In the genomic region with DNA sequence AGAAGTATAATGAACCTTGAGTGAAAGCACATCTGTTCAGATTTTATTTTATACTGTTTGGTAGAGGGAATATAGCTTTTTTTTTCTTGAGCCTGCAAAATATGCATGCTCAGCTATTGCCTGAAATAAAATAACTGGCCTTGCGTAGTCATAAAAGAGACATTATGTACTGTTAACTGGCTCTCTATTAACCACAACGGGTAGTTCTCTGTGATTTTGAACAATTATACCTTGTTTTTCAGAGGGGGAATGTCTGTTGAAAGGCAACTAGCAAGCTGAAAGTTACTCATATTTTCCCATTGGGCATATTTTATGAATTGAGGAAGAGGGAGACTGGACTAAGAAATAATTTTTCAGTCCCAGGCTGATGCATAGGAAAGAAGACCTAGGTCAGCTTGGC, we compare ENCODE assay signal across 34 cellular contexts.
"Had no signal": no experiment of that assay in that cellular context is flagged by ENCODE, and none has a peak within 500 bp of the region (broad histone marks: within the 10 kb centered on the region; RNA-seq: fewer than 3 reads in every experiment).

No MANE protein-coding gene starts in this region.

- H3K4me1 ChIP-seq: adrenal gland, body of pancreas, breast epithelium had no signal

- H3K27ac ChIP-seq: adrenal gland, body of pancreas, brain microvascular endothelial cell, breast epithelium, WERI-Rb-1 had no signal

- ATAC-seq: activated CD4-positive, alpha-beta T cell treated with anti-CD3 and anti-CD28 coated beads for 36 hours; activated CD4-positive, CD25-positive, alpha-beta regulatory T cell treated with anti-CD3 and anti-CD28 coated beads, Interleukin-2, amount 50 U/mL, for 24 hours; activated CD8-positive, alpha-beta memory T cell treated with anti-CD3 and anti-CD28 coated beads, Interleukin-2, amount 10 ng/mL, durations not matched to agents 7 days and 5 days; activated CD8-positive, alpha-beta T cell treated with anti-CD3 and anti-CD28 coated beads, Interleukin-2, amount 10 ng/mL, durations not matched to agents 7 days and 5 days; activated naive CD4-positive, alpha-beta T cell treated with anti-CD3 and anti-CD28 coated beads, Interleukin-2, amount 50 U/mL, for 72 hours; body of pancreas; WTC11 had no signal

- H3K4me3 ChIP-seq: adrenal gland, body of pancreas, breast epithelium had no signal

- FAIRE-seq: astrocyte, colon, TTC549 had no signal

- DNase-seq: activated CD4-positive, alpha-beta memory T cell treated with anti-CD3 and anti-CD28 coated beads, Interleukin-2, amount 10 ng/mL, durations not matched to agents 7 days and 5 days; activated CD4-positive, alpha-beta T cell treated with anti-CD3 and anti-CD28 coated beads for 1 hour; activated CD4-positive, alpha-beta T cell treated with anti-CD3 and anti-CD28 coated beads for 36 hours; activated CD4-positive, alpha-beta T cell treated with anti-CD3 and anti-CD28 coated beads for 48 hours; activated CD4-positive, alpha-beta T cell treated with anti-CD3 and anti-CD28 coated beads, Interleukin-2, amount 10 ng/mL, durations not matched to agents 7 days and 5 days; activated CD4-positive, alpha-beta T cell treated with anti-CD3 and anti-CD28 coated beads, Interleukin-2, amount 50 U/mL, for 48 hours; activated CD4-positive, CD25-positive, alpha-beta regulatory T cell; activated CD8-positive, alpha-beta memory T cell treated with anti-CD3 and anti-CD28 coated beads for 24 hours; activated CD8-positive, alpha-beta memory T cell treated with anti-CD3 and anti-CD28 coated beads, Interleukin-2, amount 10 ng/mL, durations not matched to agents 7 days and 5 days; activated CD8-positive, alpha-beta memory T cell treated with anti-CD3 and anti-CD28 coated beads, Interleukin-2, amount 50 U/mL, for 48 hours; activated CD8-positive, alpha-beta T cell treated with anti-CD3 and anti-CD28 coated beads, Interleukin-2, amount 10 ng/mL, durations not matched to agents 7 days and 5 days; activated effector memory CD4-positive, alpha-beta T cell treated with Interleukin-2 at 50 U/mL for 16 hours; activated gamma-delta T cell; activated naive CD4-positive, alpha-beta T cell treated with anti-CD3 and anti-CD28 coated beads, Interleukin-2, amount 10 ng/mL, durations not matched to agents 7 days and 5 days; activated naive CD4-positive, alpha-beta T cell treated with Interleukin-2 at 50 U/mL for 16 hours; activated naive CD8-positive, alpha-beta T cell treated with anti-CD3 and anti-CD28 coated beads for 36 hours; activated T-cell treated with anti-CD3 and anti-CD28 coated beads, Interleukin-2, amount 50 U/mL, for 24 hours; activated T-cell treated with anti-CD3 and anti-CD28 coated beads, Interleukin-2, amount 50 U/mL, for 48 hours; adrenal gland; amniotic stem cell; aorta; body of pancreas; brain microvascular endothelial cell; central memory CD4-positive, alpha-beta T cell; T-helper 2 cell; T-helper 9 cell; WERI-Rb-1 had no signal

- H3K36me3 ChIP-seq: adrenal gland, brain microvascular endothelial cell, breast epithelium had no signal

- H3K9me3 ChIP-seq: adrenal gland, body of pancreas, breast epithelium had no signal
